30 cellular contexts compared by ENCODE assay signal in the genomic region with DNA sequence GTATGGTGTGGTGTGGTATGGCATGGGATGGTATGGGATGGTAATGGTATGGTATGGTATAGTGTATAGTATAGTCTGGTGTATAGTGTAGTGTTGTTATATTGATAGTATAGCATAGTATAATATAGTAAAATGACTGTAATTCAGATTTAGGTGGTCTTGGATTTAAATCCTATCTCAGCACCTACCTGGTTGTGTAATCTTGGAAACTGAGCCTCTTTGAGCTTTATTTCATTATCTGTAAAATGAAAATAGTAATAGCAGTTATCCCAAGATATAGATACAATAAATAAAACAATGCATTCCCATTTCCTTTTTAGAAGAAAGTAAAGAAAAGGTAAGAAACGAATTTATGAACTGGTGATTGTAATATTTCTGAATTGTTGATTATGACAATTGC.
"Had no signal": no experiment of that assay in that cellular context is flagged by ENCODE, and none has a peak within 500 bp of the region (broad histone marks: within the 10 kb centered on the region; RNA-seq: fewer than 3 reads in every experiment).

No MANE protein-coding gene starts in this region.

- H3K4me3 ChIP-seq: body of pancreas, breast epithelium had no signal

- DNase-seq: activated B cell treated with CpG ODN at 0.5 μM for 24 hours; activated CD4-positive, alpha-beta memory T cell treated with anti-CD3 and anti-CD28 coated beads, Interleukin-2, amount 10 ng/mL, durations not matched to agents 7 days and 5 days; activated CD4-positive, alpha-beta T cell treated with anti-CD3 and anti-CD28 coated beads for 48 hours; activated CD4-positive, alpha-beta T cell treated with anti-CD3 and anti-CD28 coated beads, Interleukin-2, amount 10 ng/mL, durations not matched to agents 7 days and 5 days; activated CD4-positive, alpha-beta T cell treated with anti-CD3 and anti-CD28 coated beads, Interleukin-2, amount 50 U/mL, for 48 hours; activated CD4-positive, CD25-positive, alpha-beta regulatory T cell treated with anti-CD3 and anti-CD28 coated beads, Interleukin-2, amount 50 U/mL, for 72 hours; activated CD8-positive, alpha-beta memory T cell treated with anti-CD3 and anti-CD28 coated beads for 24 hours; activated CD8-positive, alpha-beta memory T cell treated with anti-CD3 and anti-CD28 coated beads, Interleukin-2, amount 10 ng/mL, durations not matched to agents 7 days and 5 days; activated CD8-positive, alpha-beta memory T cell treated with anti-CD3 and anti-CD28 coated beads, Interleukin-2, amount 50 U/mL, for 48 hours; activated CD8-positive, alpha-beta T cell treated with anti-CD3 and anti-CD28 coated beads, Interleukin-2, amount 10 ng/mL, durations not matched to agents 7 days and 5 days; activated effector memory CD4-positive, alpha-beta T cell treated with Interleukin-2 at 50 U/mL for 16 hours; activated gamma-delta T cell; activated naive CD4-positive, alpha-beta T cell treated with anti-CD3 and anti-CD28 coated beads, Interleukin-2, amount 10 ng/mL, durations not matched to agents 7 days and 5 days; activated naive CD4-positive, alpha-beta T cell treated with Interleukin-2 at 50 U/mL for 16 hours; activated naive CD8-positive, alpha-beta T cell treated with anti-CD3 and anti-CD28 coated beads, Interleukin-2, amount 10 ng/mL, durations not matched to agents 7 days and 5 days; activated naive CD8-positive, alpha-beta T cell treated with anti-CD3 and anti-CD28 coated beads, Interleukin-2, amount 50 U/mL, for 24 hours; activated T-cell treated with anti-CD3 and anti-CD28 coated beads, Interleukin-2, amount 50 U/mL, for 24 hours; activated T-cell treated with anti-CD3 and anti-CD28 coated beads, Interleukin-2, amount 50 U/mL, for 48 hours; amygdala; anterior cingulate cortex; body of pancreas; brain microvascular endothelial cell; central memory CD4-positive, alpha-beta T cell; T-helper 1 cell; T-helper 2 cell; T-helper 9 cell had no signal

- H3K27me3 ChIP-seq: body of pancreas, brain microvascular endothelial cell, breast epithelium had no signal

- H3K9me3 ChIP-seq: body of pancreas, breast epithelium had no signal

- FAIRE-seq: astrocyte, TTC549 had no signal

- ATAC-seq: activated CD8-positive, alpha-beta memory T cell treated with anti-CD3 and anti-CD28 coated beads, Interleukin-2, amount 10 ng/mL, durations not matched to agents 7 days and 5 days; activated CD8-positive, alpha-beta T cell treated with anti-CD3 and anti-CD28 coated beads, Interleukin-2, amount 10 ng/mL, durations not matched to agents 7 days and 5 days; activated naive CD8-positive, alpha-beta T cell treated with anti-CD3 and anti-CD28 coated beads, Interleukin-2, amount 50 U/mL, for 24 hours; body of pancreas had no signal

- H3K4me1 ChIP-seq: body of pancreas had no signal

- H3K27ac ChIP-seq: body of pancreas, breast epithelium, VCaP had no signal

- H3K36me3 ChIP-seq: brain microvascular endothelial cell, breast epithelium had no signal
